In the genomic region with DNA sequence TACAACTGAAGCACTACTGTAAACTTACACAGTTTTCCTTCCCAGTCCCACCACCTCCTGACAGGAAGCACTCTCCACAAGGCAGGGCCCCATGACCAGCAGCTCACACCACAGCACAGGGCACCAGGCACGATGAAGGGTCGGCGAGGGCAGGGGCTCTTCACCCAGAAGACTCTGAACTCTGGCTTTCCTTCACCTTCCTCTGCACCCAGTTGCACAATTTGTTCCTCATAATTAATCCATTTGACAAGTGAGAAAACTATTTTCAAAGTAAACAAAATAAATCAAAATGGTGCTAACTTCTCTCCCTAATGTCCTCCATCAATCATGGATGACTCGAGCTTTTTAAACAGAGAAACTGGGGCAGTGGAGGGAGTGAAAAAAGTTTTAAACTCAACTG, we compare ENCODE assay signal across 19 cellular contexts.
"Had no signal": no experiment of that assay in that cellular context is flagged by ENCODE, and none has a peak within 500 bp of the region (broad histone marks: within the 10 kb centered on the region; RNA-seq: fewer than 3 reads in every experiment).

No MANE protein-coding gene starts in this region.

- H3K27me3 ChIP-seq: neural progenitor cell, right lobe of liver, thyroid gland had no signal

- H3K4me1 ChIP-seq: neural progenitor cell, psoas muscle, right lobe of liver, stomach, thyroid gland had no signal

- H2AFZ ChIP-seq: neural progenitor cell had no signal

- H3K9ac ChIP-seq: neural progenitor cell had no signal

- ATAC-seq: left lobe of liver; mucosa of descending colon; natural killer cell treated with Interleukin-12 subunit alpha and Interleukin-12 subunit beta and Interleukin-15 and Interleukin-18, amount 100 ng/mL, for 72 hours; psoas muscle; right lobe of liver had no signal

- DNase-seq: dorsolateral prefrontal cortex; effector CD4-positive, alpha-beta T cell; head of caudate nucleus; mucosa of descending colon; naive B cell; psoas muscle; retina; right lobe of liver; small intestine; stimulated activated CD4-positive, alpha-beta T cell treated with anti-CD3 and anti-CD28 coated beads, Interleukin-15, amount 100 ng/mL, for 24 hours; stimulated activated CD4-positive, alpha-beta T cell treated with anti-CD3 and anti-CD28 coated beads, Interleukin-4, amount 100 ng/mL, for 1 hour; stimulated activated CD8-positive, alpha-beta memory T cell treated with anti-CD3 and anti-CD28 coated beads, Interleukin-4, amount 100 ng/mL, for 48 hours; stimulated activated naive CD4-positive, alpha-beta T cell treated with Interleukin-2 at 50 U/mL for 16 hours; stomach; thyroid gland had no signal

- H3K4me2 ChIP-seq: neural progenitor cell had no signal

- H3K27ac ChIP-seq: dorsolateral prefrontal cortex, neural progenitor cell, psoas muscle, right lobe of liver, stomach, thyroid gland had no signal

- H3K36me3 ChIP-seq: neural progenitor cell, right lobe of liver, stomach, thyroid gland had no signal

- H3K9me3 ChIP-seq: mucosa of descending colon, psoas muscle, right lobe of liver, stomach, thyroid gland had no signal

- H3K4me3 ChIP-seq: dorsolateral prefrontal cortex, lung, mucosa of descending colon, neural progenitor cell, psoas muscle, right lobe of liver, stomach, thyroid gland had no signal
